ENCODE assay signal across 3 cellular contexts in the genomic region with DNA sequence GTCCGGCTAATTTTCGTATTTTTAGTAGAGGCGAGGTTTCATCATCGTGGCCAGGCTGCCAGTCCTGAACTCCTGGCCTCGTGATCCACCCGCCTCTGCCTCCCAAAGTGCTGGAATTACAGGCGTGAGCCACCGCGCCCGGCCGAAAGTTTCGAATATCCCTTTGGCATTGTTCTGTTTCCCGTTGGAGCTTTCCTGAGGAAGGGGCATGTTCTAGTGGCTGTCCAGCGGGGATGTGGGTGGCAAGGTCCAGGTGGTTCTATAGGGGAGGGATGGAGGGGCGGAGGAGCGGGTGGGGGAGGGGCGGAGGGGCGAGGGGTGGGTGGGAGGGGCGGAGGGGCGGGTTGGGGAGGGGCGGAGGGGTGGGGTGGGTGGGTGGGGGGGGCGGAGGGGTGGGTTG.
TF ChIP-seq lines count a peak whose summit lies in the region.

No MANE protein-coding gene starts in this region.

TF ChIP-seq in SK-N-SH, 30 proteins besides CTCF, POLR2A, EP300 and RAD21:
- TF ChIP-seq, protein P1, sequence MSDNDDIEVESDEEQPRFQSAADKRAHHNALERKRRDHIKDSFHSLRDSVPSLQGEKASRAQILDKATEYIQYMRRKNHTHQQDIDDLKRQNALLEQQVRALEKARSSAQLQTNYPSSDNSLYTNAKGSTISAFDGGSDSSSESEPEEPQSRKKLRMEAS (IDR thresholded peaks at IDR 0.05; ENCODE audit: low read depth) = no peak
- TF ChIP-seq CHD2 (IDR thresholded peaks at IDR 0.05; ENCODE audit: low read length, partially characterized antibody) (no peak), POLR2AphosphoS5 (IDR thresholded peaks at IDR 0.05; ENCODE audit: low read depth, low read length) (no peak), SMC3 (IDR thresholded peaks at IDR 0.05; ENCODE audit: low read depth, low read length) (no peak)
- TF ChIP-seq, protein P2, sequence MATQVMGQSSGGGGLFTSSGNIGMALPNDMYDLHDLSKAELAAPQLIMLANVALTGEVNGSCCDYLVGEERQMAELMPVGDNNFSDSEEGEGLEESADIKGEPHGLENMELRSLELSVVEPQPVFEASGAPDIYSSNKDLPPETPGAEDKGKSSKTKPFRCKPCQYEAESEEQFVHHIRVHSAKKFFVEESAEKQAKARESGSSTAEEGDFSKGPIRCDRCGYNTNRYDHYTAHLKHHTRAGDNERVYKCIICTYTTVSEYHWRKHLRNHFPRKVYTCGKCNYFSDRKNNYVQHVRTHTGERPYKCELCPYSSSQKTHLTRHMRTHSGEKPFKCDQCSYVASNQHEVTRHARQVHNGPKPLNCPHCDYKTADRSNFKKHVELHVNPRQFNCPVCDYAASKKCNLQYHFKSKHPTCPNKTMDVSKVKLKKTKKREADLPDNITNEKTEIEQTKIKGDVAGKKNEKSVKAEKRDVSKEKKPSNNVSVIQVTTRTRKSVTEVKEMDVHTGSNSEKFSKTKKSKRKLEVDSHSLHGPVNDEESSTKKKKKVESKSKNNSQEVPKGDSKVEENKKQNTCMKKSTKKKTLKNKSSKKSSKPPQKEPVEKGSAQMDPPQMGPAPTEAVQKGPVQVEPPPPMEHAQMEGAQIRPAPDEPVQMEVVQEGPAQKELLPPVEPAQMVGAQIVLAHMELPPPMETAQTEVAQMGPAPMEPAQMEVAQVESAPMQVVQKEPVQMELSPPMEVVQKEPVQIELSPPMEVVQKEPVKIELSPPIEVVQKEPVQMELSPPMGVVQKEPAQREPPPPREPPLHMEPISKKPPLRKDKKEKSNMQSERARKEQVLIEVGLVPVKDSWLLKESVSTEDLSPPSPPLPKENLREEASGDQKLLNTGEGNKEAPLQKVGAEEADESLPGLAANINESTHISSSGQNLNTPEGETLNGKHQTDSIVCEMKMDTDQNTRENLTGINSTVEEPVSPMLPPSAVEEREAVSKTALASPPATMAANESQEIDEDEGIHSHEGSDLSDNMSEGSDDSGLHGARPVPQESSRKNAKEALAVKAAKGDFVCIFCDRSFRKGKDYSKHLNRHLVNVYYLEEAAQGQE (IDR thresholded peaks at IDR 0.05; ENCODE audit: low read depth, low read length) = no peak

TF ChIP-seq in SK-N-SH treated with all-trans-retinoic acid at 6 μM for 48 hours, 23 proteins besides CTCF, POLR2A, EP300 and RAD21:
- no peak for TF ChIP-seq CSDC2 (CRISPR knock-in tag; IDR thresholded peaks at IDR 0.05)

TF ChIP-seq in K562, 482 proteins besides CTCF, POLR2A, EP300 and RAD21:
- TF ChIP-seq ZNF561 (CRISPR knock-in tag; conservative IDR thresholded peaks at IDR 0.05) (no peak), BMI1 (IDR thresholded peaks at IDR 0.05; ENCODE audit: low read length) (no peak), EZH2 (IDR thresholded peaks at IDR 0.05; ENCODE audit: borderline replicate concordance, low read depth, low read length) (no peak), U2AF2 (optimal IDR thresholded peaks at IDR 0.05; ENCODE audit: low read depth, low read length) (no peak), TAF9B (IDR thresholded peaks at IDR 0.05; ENCODE audit: partially characterized antibody) (no peak), TRIM24 (IDR thresholded peaks at IDR 0.05) (peak; percentile 31 to 69; a peak in 3 of 4 replicates), CREBBP (IDR thresholded peaks at IDR 0.05; ENCODE audit: low read depth, low read length) (no peak), CHCHD3 (CRISPR knock-in tag; IDR thresholded peaks at IDR 0.05) (no peak)
